ENCODE assay signal across 1 cellular context in the genomic region with DNA sequence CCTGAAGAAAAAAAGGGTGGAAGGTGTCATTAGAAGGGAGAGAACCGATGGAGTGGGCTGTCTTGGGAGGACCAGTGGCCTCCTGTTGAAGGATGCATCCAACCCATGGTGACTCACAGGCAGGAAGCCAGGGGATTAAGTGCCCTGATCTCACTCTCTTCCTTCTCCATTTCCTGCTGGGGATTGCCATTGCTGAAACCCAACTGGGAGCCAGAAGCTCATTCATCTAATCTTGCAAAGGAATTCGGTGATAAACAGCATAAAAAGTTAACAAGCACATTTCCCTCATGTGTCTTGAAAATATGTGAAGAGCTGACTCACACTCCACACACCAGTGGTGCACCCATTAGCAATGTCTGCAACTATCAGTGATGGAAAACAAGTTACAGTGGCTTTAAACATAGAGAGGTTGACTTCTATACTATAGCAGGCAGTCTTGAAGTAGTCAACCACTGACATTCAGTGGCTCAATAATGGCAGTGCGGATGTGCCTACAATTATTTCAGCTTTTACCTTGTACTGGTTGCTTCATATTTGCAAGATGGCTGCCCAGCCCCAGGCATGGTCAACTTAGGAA.
A peak's percentile ranks its signal among the peaks of the same experiment; 100 is the strongest.
TF ChIP-seq lines count a peak whose summit lies in the region.

No MANE protein-coding gene starts in this region.

TF ChIP-seq in GM12878, 131 proteins besides CTCF, POLR2A, EP300 and RAD21:
- TF ChIP-seq SPI1 (IDR thresholded peaks at IDR 0.05; ENCODE audit: borderline replicate concordance, insufficient read depth, low read depth, low read length) (no peak), HDGF (IDR thresholded peaks at IDR 0.05) (no peak), SMC3 (IDR thresholded peaks at IDR 0.05; ENCODE audit: borderline replicate concordance, low read length) (peak; percentile 30; the same call in 1 of the 2 replicates), HDAC6 (IDR thresholded peaks at IDR 0.05; ENCODE audit: unreplicated experiment) (no peak), YY1 (IDR thresholded peaks at IDR 0.05; ENCODE audit: low read depth, low read length) (0 out of 2 replicates have a peak, but pooled peaks have one; percentile 12), POLR2AphosphoS5 (IDR thresholded peaks at IDR 0.05; ENCODE audit: low read length) (no peak)
- TF ChIP-seq, protein P1, sequence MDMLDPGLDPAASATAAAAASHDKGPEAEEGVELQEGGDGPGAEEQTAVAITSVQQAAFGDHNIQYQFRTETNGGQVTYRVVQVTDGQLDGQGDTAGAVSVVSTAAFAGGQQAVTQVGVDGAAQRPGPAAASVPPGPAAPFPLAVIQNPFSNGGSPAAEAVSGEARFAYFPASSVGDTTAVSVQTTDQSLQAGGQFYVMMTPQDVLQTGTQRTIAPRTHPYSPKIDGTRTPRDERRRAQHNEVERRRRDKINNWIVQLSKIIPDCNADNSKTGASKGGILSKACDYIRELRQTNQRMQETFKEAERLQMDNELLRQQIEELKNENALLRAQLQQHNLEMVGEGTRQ (IDR thresholded peaks at IDR 0.05; ENCODE audit: borderline replicate concordance, low read depth, low read length) = no peak
- TF ChIP-seq, protein P2, sequence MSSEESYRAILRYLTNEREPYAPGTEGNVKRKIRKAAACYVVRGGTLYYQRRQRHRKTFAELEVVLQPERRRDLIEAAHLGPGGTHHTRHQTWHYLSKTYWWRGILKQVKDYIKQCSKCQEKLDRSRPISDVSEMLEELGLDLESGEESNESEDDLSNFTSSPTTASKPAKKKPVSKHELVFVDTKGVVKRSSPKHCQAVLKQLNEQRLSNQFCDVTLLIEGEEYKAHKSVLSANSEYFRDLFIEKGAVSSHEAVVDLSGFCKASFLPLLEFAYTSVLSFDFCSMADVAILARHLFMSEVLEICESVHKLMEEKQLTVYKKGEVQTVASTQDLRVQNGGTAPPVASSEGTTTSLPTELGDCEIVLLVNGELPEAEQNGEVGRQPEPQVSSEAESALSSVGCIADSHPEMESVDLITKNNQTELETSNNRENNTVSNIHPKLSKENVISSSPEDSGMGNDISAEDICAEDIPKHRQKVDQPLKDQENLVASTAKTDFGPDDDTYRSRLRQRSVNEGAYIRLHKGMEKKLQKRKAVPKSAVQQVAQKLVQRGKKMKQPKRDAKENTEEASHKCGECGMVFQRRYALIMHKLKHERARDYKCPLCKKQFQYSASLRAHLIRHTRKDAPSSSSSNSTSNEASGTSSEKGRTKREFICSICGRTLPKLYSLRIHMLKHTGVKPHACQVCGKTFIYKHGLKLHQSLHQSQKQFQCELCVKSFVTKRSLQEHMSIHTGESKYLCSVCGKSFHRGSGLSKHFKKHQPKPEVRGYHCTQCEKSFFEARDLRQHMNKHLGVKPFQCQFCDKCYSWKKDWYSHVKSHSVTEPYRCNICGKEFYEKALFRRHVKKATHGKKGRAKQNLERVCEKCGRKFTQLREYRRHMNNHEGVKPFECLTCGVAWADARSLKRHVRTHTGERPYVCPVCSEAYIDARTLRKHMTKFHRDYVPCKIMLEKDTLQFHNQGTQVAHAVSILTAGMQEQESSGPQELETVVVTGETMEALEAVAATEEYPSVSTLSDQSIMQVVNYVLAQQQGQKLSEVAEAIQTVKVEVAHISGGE (CRISPR knock-in tag; IDR thresholded peaks at IDR 0.05) = no peak
